In the genomic region with DNA sequence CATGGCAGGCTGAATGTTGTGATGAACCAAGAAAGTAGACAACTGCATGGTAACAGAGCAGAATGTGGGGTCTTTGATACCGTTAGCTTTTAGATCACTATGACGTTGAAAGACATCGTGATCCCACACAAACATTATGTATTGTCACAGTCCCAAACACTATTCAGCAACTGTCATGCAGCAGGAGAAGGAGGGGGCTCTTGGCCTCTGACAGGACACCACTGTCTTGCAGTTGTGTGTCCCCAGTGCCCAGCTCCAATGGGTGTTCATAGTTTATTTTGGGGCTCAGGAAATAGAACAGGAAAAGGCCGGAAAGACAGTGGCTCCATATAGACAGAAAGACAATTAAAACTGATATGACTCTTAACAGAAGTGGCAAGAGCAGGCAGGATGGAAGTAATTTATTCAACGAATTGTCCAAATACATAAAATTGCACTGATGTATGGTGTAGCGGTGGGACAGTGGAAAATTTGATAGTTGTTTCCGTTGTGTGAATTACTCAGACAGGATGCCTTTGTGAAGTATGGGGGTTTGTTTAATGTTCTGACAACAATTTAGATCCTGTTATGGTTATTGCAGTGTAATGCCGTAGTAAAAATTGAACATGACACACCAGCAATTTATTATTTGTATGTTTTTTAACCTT, we compare ENCODE assay signal across 27 cellular contexts.
"Had no signal": no experiment of that assay in that cellular context is flagged by ENCODE, and none has a peak within 500 bp of the region (broad histone marks: within the 10 kb centered on the region; RNA-seq: fewer than 3 reads in every experiment).

No MANE protein-coding gene starts in this region.

- H3K4me1 ChIP-seq: sigmoid colon, testis had no signal

- H3K36me3 ChIP-seq: sigmoid colon had no signal

- DNase-seq: activated B cell treated with CpG ODN at 0.5 μM for 24 hours; activated CD4-positive, alpha-beta T cell treated with anti-CD3 and anti-CD28 coated beads for 36 hours; activated CD4-positive, alpha-beta T cell treated with anti-CD3 and anti-CD28 coated beads, Interleukin-2, amount 50 U/mL, for 4 hours; activated CD8-positive, alpha-beta memory T cell treated with anti-CD3 and anti-CD28 coated beads for 24 hours; activated CD8-positive, alpha-beta memory T cell treated with anti-CD3 and anti-CD28 coated beads, Interleukin-2, amount 50 U/mL, for 4 hours; activated naive CD4-positive, alpha-beta T cell treated with anti-CD3 and anti-CD28 coated beads for 36 hours; activated naive CD8-positive, alpha-beta T cell treated with anti-CD3 and anti-CD28 coated beads, Interleukin-2, amount 10 ng/mL, durations not matched to agents 7 days and 5 days; activated T-cell treated with anti-CD3 and anti-CD28 coated beads, Interleukin-2, amount 50 U/mL, for 4 hours; amygdala; cerebellar nuclear complex; effector CD4-positive, alpha-beta T cell; erythroblast; foreskin melanocyte; glutamatergic neuron; kidney glomerular epithelial cell; left ventricle myocardium superior; mesenchymal stem cell; nucleus accumbens; sigmoid colon; stimulated activated CD4-positive, alpha-beta T cell treated with anti-CD3 and anti-CD28 coated beads, Interleukin-2, amount 100 ng/mL, for 48 hours; stimulated activated CD8-positive, alpha-beta memory T cell treated with anti-CD3 and anti-CD28 coated beads, Interleukin-4, amount 100 ng/mL, for 48 hours; stimulated activated naive CD4-positive, alpha-beta T cell; T1000; testis; trophoblast cell had no signal

- H3K4me3 ChIP-seq: coronary artery, hepatocyte, sigmoid colon, testis had no signal

- ATAC-seq: activated CD4-positive, alpha-beta T cell treated with anti-CD3 and anti-CD28 coated beads for 36 hours; activated T-cell treated with anti-CD3 and anti-CD28 coated beads, Interleukin-2, amount 50 U/mL, for 4 hours; left ventricle myocardium superior had no signal

- H3K27me3 ChIP-seq: hepatocyte, sigmoid colon, testis had no signal

- H3K9me3 ChIP-seq: sigmoid colon, testis had no signal

- H3K27ac ChIP-seq: coronary artery, hepatocyte, sigmoid colon, testis had no signal
